9 cellular contexts compared by ENCODE assay signal in the genomic region with DNA sequence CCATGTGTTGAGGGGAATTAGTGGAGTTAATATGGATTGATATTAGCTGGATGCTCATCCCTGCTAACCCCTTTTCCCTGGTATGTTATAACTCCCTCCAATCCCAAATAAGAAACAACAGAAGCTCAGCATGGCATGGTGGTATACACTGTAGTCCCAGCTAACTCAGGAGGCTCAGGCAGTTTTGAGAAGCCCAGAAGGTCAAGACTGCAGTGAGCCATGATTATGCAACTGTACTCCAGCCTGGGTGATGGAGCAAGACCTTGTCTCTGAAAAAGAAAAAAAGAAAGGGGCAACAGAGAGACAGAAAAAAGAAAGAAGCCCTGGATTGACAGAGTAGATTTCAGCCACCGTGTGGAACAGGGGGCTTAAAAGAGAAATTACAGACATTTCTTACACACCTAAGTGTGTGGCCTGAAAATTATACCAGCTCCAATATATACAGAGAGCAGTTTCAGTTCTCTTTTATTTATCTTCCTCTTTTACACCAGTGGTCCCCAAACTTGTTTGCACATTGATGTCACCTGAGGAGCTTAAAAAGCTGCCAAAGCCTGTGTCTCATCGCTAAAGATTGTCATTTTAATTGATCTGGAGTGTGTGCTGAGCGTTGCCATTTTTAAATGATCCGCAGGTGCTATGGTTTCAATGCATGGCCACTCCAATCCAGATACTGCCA.
DNase-seq lines count a peak whose midpoint lies in the region; ATAC-seq and TF ChIP-seq lines count a peak whose summit lies in the region.
"Had no signal": no experiment of that assay in that cellular context is flagged by ENCODE, and none has a peak within 500 bp of the region (broad histone marks: within the 10 kb centered on the region; RNA-seq: fewer than 3 reads in every experiment).

No MANE protein-coding gene starts in this region.

- no peak overlapping the region for H3K27ac Mint-ChIP-seq in activated T-cell treated with anti-CD3 and anti-CD28 coated beads, Interleukin-2, amount 50 U/mL, for 72 hours
- H3K27ac Mint-ChIP-seq in T-helper 2 cell treated with Interferon-gamma antibody and Interleukin-4, amounts not matched to agents 5 μg/mL and 100 μg/mL, for 36 hours, result no peak overlapping the region

- peaks cover 44% of the 10 kb centered on the region for H3K4me1 Mint-ChIP-seq in activated T-cell treated with anti-CD3 and anti-CD28 coated beads, Interleukin-2, amount 50 U/mL, for 72 hours (ENCODE audit: low read depth)
- H3K4me1 Mint-ChIP-seq in T-helper 2 cell treated with Interferon-gamma antibody and Interleukin-4, amounts not matched to agents 5 μg/mL and 100 μg/mL, for 36 hours (ENCODE audit: low read depth), result peaks cover 42% of the 10 kb centered on the region

- no peak overlapping the region for H3K4me3 ChIP-seq in GM12865 (ENCODE audit: low read depth, low read length)

- no peaks in the 10 kb centered on the region for H3K27me3 Mint-ChIP-seq in activated T-cell treated with anti-CD3 and anti-CD28 coated beads, Interleukin-2, amount 50 U/mL, for 72 hours (ENCODE audit: low read depth)
- no peaks in the 10 kb centered on the region for H3K27me3 Mint-ChIP-seq in T-helper 2 cell treated with Interferon-gamma antibody and Interleukin-4, amounts not matched to agents 5 μg/mL and 100 μg/mL, for 36 hours (ENCODE audit: low read depth)

- H3K36me3 Mint-ChIP-seq in activated T-cell treated with anti-CD3 and anti-CD28 coated beads, Interleukin-2, amount 50 U/mL, for 72 hours (ENCODE audit: insufficient read depth in 2 of 2), result peaks cover 1 to 2% of the 10 kb centered on the region in 2 donors
- H3K36me3 Mint-ChIP-seq in T-helper 2 cell treated with Interferon-gamma antibody and Interleukin-4, amounts not matched to agents 5 μg/mL and 100 μg/mL, for 36 hours (ENCODE audit: low read depth), result peaks cover 47% of the 10 kb centered on the region

- DNase-seq in GM12865 (ENCODE audit: low read depth) (peak; percentile 62), SKM-1 treated with dmso at 0.1 percent for 144 hours (lab: John Stamatoyannopoulos, UW; ENCODE audit: unreplicated experiment) (peak; percentile 79), HEK293T (ENCODE audit: extremely low spot score) (no peak), NCI-H226 (no peak)
- no peak for DNase-seq in activated T-cell treated with anti-CD3 and anti-CD28 coated beads, Interleukin-2, amount 50 U/mL, for 72 hours
- DNase-seq in T-helper 2 cell treated with Interferon-gamma antibody and Interleukin-4, amounts not matched to agents 5 μg/mL and 100 μg/mL, for 36 hours (ENCODE audit: low spot score), result no peak
- DNase-seq: small intestine had no signal

- no peak overlapping the region for H3K4me3 Mint-ChIP-seq in activated T-cell treated with anti-CD3 and anti-CD28 coated beads, Interleukin-2, amount 50 U/mL, for 72 hours
- no peak overlapping the region for H3K4me3 Mint-ChIP-seq in T-helper 2 cell treated with Interferon-gamma antibody and Interleukin-4, amounts not matched to agents 5 μg/mL and 100 μg/mL, for 36 hours

- peak; percentile 99 for ATAC-seq in GM21367 (IDR thresholded peaks at IDR 0.05; ENCODE audit: unreplicated experiment)
- ATAC-seq in HG03159 (IDR thresholded peaks at IDR 0.05; ENCODE audit: unreplicated experiment), result peak; percentile 99
- ATAC-seq in activated T-cell treated with anti-CD3 and anti-CD28 coated beads, Interleukin-2, amount 50 U/mL, for 72 hours (replicated peaks in 1 of 2), result no peak

- CTCF ChIA-PET in HEK293T (lab: Yijun Ruan, JAX), result interaction anchor here (1.0 kb wide), 1 partner anchor 531 kb away, joined by 3 read pairs; no protein-coding TSS in a partner anchor

- no peak for TF ChIP-seq CTCF in GM12865 (IDR thresholded peaks at IDR 0.05; ENCODE audit: insufficient read depth, low read depth, low read length, missing control alignments)

- POLR2A ChIA-PET in HEK293T (lab: Yijun Ruan, JAX), result no interaction called here

- H3K9me3 Mint-ChIP-seq in activated T-cell treated with anti-CD3 and anti-CD28 coated beads, Interleukin-2, amount 50 U/mL, for 72 hours, result no peaks in the 10 kb centered on the region
- H3K9me3 Mint-ChIP-seq in T-helper 2 cell treated with Interferon-gamma antibody and Interleukin-4, amounts not matched to agents 5 μg/mL and 100 μg/mL, for 36 hours, result peaks cover 18% of the 10 kb centered on the region

TF ChIP-seq in HEK293T, 16 proteins besides CTCF, POLR2A, EP300 and RAD21:
- TF ChIP-seq TARDBP (IDR thresholded peaks at IDR 0.05), result no peak
- TF ChIP-seq FOXM1 (IDR thresholded peaks at IDR 0.05; ENCODE audit: borderline replicate concordance), result no peak
- no peak for TF ChIP-seq ZNF384 (IDR thresholded peaks at IDR 0.05)
- no peak for TF ChIP-seq HDGF (IDR thresholded peaks at IDR 0.05; ENCODE audit: borderline replicate concordance)
- no peak for TF ChIP-seq NFRKB (IDR thresholded peaks at IDR 0.05)
- no peak for TF ChIP-seq LEF1 (IDR thresholded peaks at IDR 0.05; ENCODE audit: borderline replicate concordance)
- TF ChIP-seq SP1 (IDR thresholded peaks at IDR 0.05), result no peak
- TF ChIP-seq CTBP1 (IDR thresholded peaks at IDR 0.05; ENCODE audit: borderline replicate concordance), result no peak
- no peak for TF ChIP-seq ARNT (IDR thresholded peaks at IDR 0.05)

Comparison
In these comparisons a context has a peak if more than half of its experiments do, and no peak if none do; other contexts are left out.
1. DNase-seq: peak in GM12865 (single experiment) and SKM-1 treated with dmso at 0.1 percent for 144 hours (single experiment); none in HEK293T (single experiment), NCI-H226 (single experiment), activated T-cell treated with anti-CD3 and anti-CD28 coated beads, Interleukin-2, amount 50 U/mL, for 72 hours (0 of 2) and T-helper 2 cell treated with Interferon-gamma antibody and Interleukin-4, amounts not matched to agents 5 μg/mL and 100 μg/mL, for 36 hours (single experiment).
2. ATAC-seq: peak in GM21367 (single experiment) and HG03159 (single experiment); none in activated T-cell treated with anti-CD3 and anti-CD28 coated beads, Interleukin-2, amount 50 U/mL, for 72 hours (0 of 2).